Comparison of ENCODE assay signal across 8 cellular contexts in genomic region chr6:56764081-56764566, GRCh38.
DNase-seq lines count a peak whose midpoint lies in the region; ATAC-seq and TF ChIP-seq lines count a peak whose summit lies in the region.

No MANE protein-coding gene starts in this region.

- DNase-seq in EH (ENCODE audit: low read depth) (peak; percentile 59), SW 1271 (lab: John Stamatoyannopoulos, UW) (peak; percentile 17 to 65), heart right ventricle (no peak), transverse colon (no peak), NCI-H524 treated with DMSO at 0.1 percent for 48 hours (lab: John Stamatoyannopoulos, UW) (no peak)
- no peak for DNase-seq in activated T-cell treated with anti-CD3 and anti-CD28 coated beads, Interleukin-2, amount 50 U/mL, for 1 hour

- H3K27me3 ChIP-seq in heart right ventricle (no peaks in the 10 kb centered on the region), transverse colon (no peaks in the 10 kb centered on the region)

- ATAC-seq in GM19467 (IDR thresholded peaks at IDR 0.05; ENCODE audit: unreplicated experiment) (peak; percentile 44), HG03460 (IDR thresholded peaks at IDR 0.05; ENCODE audit: unreplicated experiment) (peak; percentile 38), heart right ventricle (peak in 7 of 8 donors; percentile 23 to 75 (median 66))

- H3K27ac ChIP-seq in heart right ventricle (peak overlapping the region in 2 of 10 donors; percentile 1 to 27), transverse colon (peak overlapping the region in 3 of 4 donors; percentile 26 to 44 (median 42))

- H3K9me3 ChIP-seq in heart right ventricle (no peaks in the 10 kb centered on the region), transverse colon (no peaks in the 10 kb centered on the region)

- H3K36me3 ChIP-seq in heart right ventricle (no peaks in the 10 kb centered on the region), transverse colon (no peaks in the 10 kb centered on the region)

- TF ChIP-seq CTCF in heart right ventricle (IDR thresholded peaks at IDR 0.05) (peak in 6 of 9 donors; percentile 16 to 48 (median 41)), transverse colon (IDR thresholded peaks at IDR 0.05) (peak in 4 of 5 experiments; percentile 27 to 49 (median 32))

- peaks cover 3 to 58% (median 37%) of the 10 kb centered on the region in 9 donors for H3K4me1 ChIP-seq in heart right ventricle
- H3K4me1 ChIP-seq in transverse colon: peaks cover 0 to 43% (median 10%) of the 10 kb centered on the region in 4 donors

- TF ChIP-seq POLR2A in transverse colon (IDR thresholded peaks at IDR 0.05): no peak

- WGBS in heart right ventricle, 2 donors: 51 to 55% methylated on average over 3 of the region's 3 CpGs
- 33 to 35% methylated on average over 3 of the region's 3 CpGs for WGBS in transverse colon (ENCODE audit: low coverage in 1 of 2), 2 donors

- H3K4me3 ChIP-seq in heart right ventricle: no peak overlapping the region
- H3K4me3 ChIP-seq in transverse colon: no peak overlapping the region

- intact Hi-C loops in heart right ventricle (cut with DNase I) (loop anchor here in 2 of 10 donors (5.0 to 10.0 kb wide), 2 partner anchors 117 to 129 kb away; no protein-coding TSS in a partner anchor), transverse colon (cut with DNase I; ENCODE audit: low total_unique reads) (loop anchor here (10.0 kb wide), 1 partner anchor 81 kb away; no protein-coding TSS in a partner anchor)

- in situ Hi-C loops in transverse colon (cut with MboI; ENCODE audit: low pct_ligation_motif_present in 1 of 4, low pct_unique_long_range_greater_than_20kb in 1 of 4, low sequenced_read_pairs in 3 of 4): no loop called here

- no peak for TF ChIP-seq EP300 in transverse colon (IDR thresholded peaks at IDR 0.05; ENCODE audit: low read depth)

Comparison
In these comparisons a context has a peak if more than half of its experiments do, and no peak if none do; other contexts are left out.
1. DNase-seq: peak in EH (single experiment) and SW 1271 (2 of 2); none in heart right ventricle (0 of 2), transverse colon (single experiment), NCI-H524 treated with DMSO at 0.1 percent for 48 hours (single experiment) and activated T-cell treated with anti-CD3 and anti-CD28 coated beads, Interleukin-2, amount 50 U/mL, for 1 hour (single experiment).
2. Peak in every context shown above with its lines, with median percentiles within 50 percentile points of each other: ATAC-seq.